Comparison of ENCODE assay signal across 19 cellular contexts in the genomic region with DNA sequence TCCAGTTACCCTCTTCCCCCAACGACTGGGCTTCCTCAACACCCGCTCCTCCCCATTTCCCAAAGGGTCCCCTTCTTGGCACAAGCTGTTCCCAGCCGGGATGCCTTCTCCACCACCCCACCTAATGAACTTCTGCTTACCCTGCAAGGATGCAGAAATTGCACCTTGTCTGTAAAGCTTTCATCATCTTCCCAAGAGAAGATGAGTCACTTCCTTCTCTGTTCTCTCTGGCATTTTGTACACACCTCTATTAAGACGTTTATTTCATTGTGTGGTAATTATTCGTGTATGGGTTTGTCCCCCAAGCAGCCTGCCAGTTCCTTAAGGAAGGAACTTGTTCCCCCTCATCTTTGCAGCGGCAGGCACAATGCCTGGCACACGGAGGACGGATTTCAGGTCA.
DNase-seq lines count a peak whose midpoint lies in the region; ATAC-seq and TF ChIP-seq lines count a peak whose summit lies in the region.
"Had no signal": no experiment of that assay in that cellular context is flagged by ENCODE, and none has a peak within 500 bp of the region (broad histone marks: within the 10 kb centered on the region; RNA-seq: fewer than 3 reads in every experiment).

No MANE protein-coding gene starts in this region.

- no peak overlapping the region for H3K4me2 ChIP-seq in GM23248 (ENCODE audit: unreplicated experiment)
- no peak overlapping the region for H3K4me2 ChIP-seq in PC-3 (ENCODE audit: low read length)
- H3K4me2 ChIP-seq: BLaER1 had no signal

- H4K20me1 ChIP-seq in GM23248 (ENCODE audit: insufficient read depth) (no peaks in the 10 kb centered on the region), PC-3 (ENCODE audit: low read length) (no peaks in the 10 kb centered on the region)
- H4K20me1 ChIP-seq: BLaER1 had no signal

- POLR2A ChIA-PET in PC-3 (lab: Charles Lee; ENCODE audit: unreplicated experiment): no interaction called here

- 54 to 55% methylated on average over 8 of the region's 8 CpGs for WGBS in GM23248 (ENCODE audit: low coverage in 1 of 2, low lambda C conversion rate in 2 of 2, missing lambda C conversion rate in 2 of 2), 2 experiments
- 85 to 87% methylated on average over 8 of the region's 8 CpGs for WGBS in sigmoid colon, 2 donors
- 78 to 80% (median 79%) methylated on average over 8 of the region's 8 CpGs for WGBS in psoas muscle, 3 donors

- no peak for TF ChIP-seq EP300 in sigmoid colon (IDR thresholded peaks at IDR 0.05)

- no peak for ATAC-seq in PC-3
- no peak for ATAC-seq in psoas muscle
- ATAC-seq: HCT116; natural killer cell treated with Interleukin-12 subunit alpha and Interleukin-12 subunit beta and Interleukin-15 and Interleukin-18, amount 100 ng/mL, for 72 hours; T-cell had no signal

- H3K9me3 ChIP-seq in GM23248 (ENCODE audit: low read depth) (no peaks in the 10 kb centered on the region), sigmoid colon (no peaks in the 10 kb centered on the region), PC-3 (ENCODE audit: low read length) (0 out of 2 replicates have a peak, but pooled peaks cover 3% of the 10 kb centered on the region), psoas muscle (no peaks in the 10 kb centered on the region)
- H3K9me3 ChIP-seq: BLaER1, suprapubic skin had no signal

- BruUV-seq in PC-3 (replicated peaks; lab: Mats Ljungman, UMichigan): no TSS peak

- H3K4me3 ChIP-seq in GM23248 (no peak overlapping the region), kidney epithelial cell (ENCODE audit: low read depth, low read length) (no peak overlapping the region), sigmoid colon (no peak overlapping the region), PC-3 (ENCODE audit: low read length) (no peak overlapping the region), psoas muscle (no peak overlapping the region)
- H3K4me3 ChIP-seq: BLaER1, suprapubic skin had no signal

- no peaks in the 10 kb centered on the region for H3F3A ChIP-seq in GM23248 (ENCODE audit: insufficient read depth)
- no peaks in the 10 kb centered on the region for H3F3A ChIP-seq in PC-3 (ENCODE audit: low read length, unreplicated experiment)

- H3K27ac ChIP-seq in GM23248 (no peak overlapping the region), sigmoid colon (no peak overlapping the region), PC-3 (ENCODE audit: low read length) (no peak overlapping the region), psoas muscle (no peak overlapping the region)
- H3K27ac ChIP-seq: BLaER1, suprapubic skin, VCaP had no signal

- H3K4me1 ChIP-seq in GM23248 (ENCODE audit: insufficient read depth) (no peaks in the 10 kb centered on the region), sigmoid colon (no peaks in the 10 kb centered on the region), PC-3 (ENCODE audit: insufficient read depth, low read length) (no peaks in the 10 kb centered on the region), psoas muscle (no peaks in the 10 kb centered on the region)
- H3K4me1 ChIP-seq: suprapubic skin had no signal

- CTCF ChIA-PET in PC-3 (lab: Charles Lee): no interaction called here

- intact Hi-C loops in sigmoid colon (cut with DNase I) (no loop called here), PC-3 (cut with micrococcal nuclease) (no loop called here), psoas muscle (cut with DNase I) (no loop called here)

- H3K9ac ChIP-seq in GM23248 (no peak overlapping the region), PC-3 (ENCODE audit: low read length) (no peak overlapping the region)
- H3K9ac ChIP-seq: BLaER1 had no signal

- in situ Hi-C loops in GM23248 (cut with MboI): no loop called here

- H3K9me2 ChIP-seq in GM23248 (ENCODE audit: insufficient read depth) (no peaks in the 10 kb centered on the region), PC-3 (replicated peaks; ENCODE audit: low read length) (no peaks in the 10 kb centered on the region)

- H3K27me3 ChIP-seq in GM23248 (replicated peaks; ENCODE audit: insufficient read depth) (peaks cover 5% of the 10 kb centered on the region; the same call in 1 of the 2 replicates), kidney epithelial cell (ENCODE audit: control insufficient read depth, insufficient read depth, low read length) (no peaks in the 10 kb centered on the region), sigmoid colon (no peaks in the 10 kb centered on the region), PC-3 (ENCODE audit: low read length) (no peaks in the 10 kb centered on the region), psoas muscle (ENCODE audit: insufficient read depth in 3 of 3, low read length in 2 of 3) (no peaks in the 10 kb centered on the region)
- H3K27me3 ChIP-seq: BLaER1 had no signal

- TF ChIP-seq CTCF in kidney epithelial cell (IDR thresholded peaks at IDR 0.05; ENCODE audit: insufficient read depth, low read length, poor library complexity, severe bottlenecking): no peak
- no peak for TF ChIP-seq CTCF in sigmoid colon (IDR thresholded peaks at IDR 0.05)
- no peak for TF ChIP-seq CTCF in PC-3 (conservative IDR thresholded peaks at IDR 0.05; ENCODE audit: low read depth, low read length)
- no peak for TF ChIP-seq CTCF in psoas muscle (IDR thresholded peaks at IDR 0.05)

- DNase-seq in GM23248 (peak; percentile 29), M059J (ENCODE audit: low read depth) (peak; percentile 31), amniotic epithelial cell (ENCODE audit: low read depth) (peak; percentile 11), kidney epithelial cell (ENCODE audit: low read depth) (peak; percentile 14), sigmoid colon (no peak), PC-3 (no peak), psoas muscle (no peak)
- DNase-seq: activated CD4-positive, alpha-beta T cell treated with anti-CD3 and anti-CD28 coated beads, Interleukin-2, amount 50 U/mL, for 4 hours; activated T-cell treated with anti-CD3 and anti-CD28 coated beads, Interleukin-2, amount 50 U/mL, for 24 hours; central memory CD4-positive, alpha-beta T cell; KG1; NCI-H1417; stimulated activated CD4-positive, alpha-beta T cell treated with anti-CD3 and anti-CD28 coated beads, Interleukin-4, amount 100 ng/mL, for 1 hour; T-cell had no signal

- no peak overlapping the region for H2AFZ ChIP-seq in GM23248
- H2AFZ ChIP-seq in PC-3 (ENCODE audit: low read length): no peak overlapping the region

- H3K79me2 ChIP-seq in GM23248 (ENCODE audit: insufficient read depth) (no peaks in the 10 kb centered on the region), PC-3 (ENCODE audit: low read length) (no peaks in the 10 kb centered on the region)

- no peaks in the 10 kb centered on the region for H3K36me3 ChIP-seq in GM23248 (ENCODE audit: low read depth)
- no peaks in the 10 kb centered on the region for H3K36me3 ChIP-seq in kidney epithelial cell (ENCODE audit: control insufficient read depth, insufficient read depth, low read length)
- H3K36me3 ChIP-seq in sigmoid colon: no peaks in the 10 kb centered on the region
- no peaks in the 10 kb centered on the region for H3K36me3 ChIP-seq in PC-3 (ENCODE audit: low read depth, low read length)
- H3K36me3 ChIP-seq in psoas muscle (ENCODE audit: insufficient read depth in 1 of 2, low read depth in 1 of 2): no peaks in the 10 kb centered on the region
- H3K36me3 ChIP-seq: BLaER1, suprapubic skin had no signal

- no peak for TF ChIP-seq POLR2A in sigmoid colon (IDR thresholded peaks at IDR 0.05)

Comparison
In these comparisons a context has a peak if more than half of its experiments do, and no peak if none do; other contexts are left out.
1. DNase-seq: peak in GM23248 (single experiment), M059J (single experiment), amniotic epithelial cell (single experiment) and kidney epithelial cell (single experiment); none in sigmoid colon (single experiment), PC-3 (single experiment) and psoas muscle (0 of 2).